ENCODE assay signal across 9 cellular contexts in the genomic region with DNA sequence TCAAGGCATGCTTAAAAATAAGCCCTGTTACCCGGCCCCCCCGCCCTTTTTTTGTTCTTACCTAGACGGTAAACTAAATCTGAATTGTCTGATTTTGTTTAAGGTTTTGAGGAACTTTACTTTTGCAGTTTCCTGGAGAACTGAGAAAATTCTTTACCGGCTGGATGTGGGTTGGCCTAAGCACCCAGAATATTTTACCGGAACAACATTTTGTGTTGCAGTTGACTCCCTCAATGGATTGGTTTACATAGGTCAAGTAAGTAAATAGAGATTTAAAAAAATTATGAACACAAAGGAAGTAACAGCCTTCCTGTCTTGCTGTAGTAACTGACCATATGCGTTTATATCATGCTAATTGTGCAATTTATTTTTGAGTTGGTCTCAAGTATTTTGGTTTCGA. TPM values are rescaled to one million over a fixed set of nuclear protein-coding genes. Genes with fewer than 3 reads are reported as not detected.
DNase-seq lines count a peak whose midpoint lies in the region; ATAC-seq and FAIRE-seq lines count a peak whose summit lies in the region.
"Had no signal": no experiment of that assay in that cellular context is flagged by ENCODE, and none has a peak within 500 bp of the region (broad histone marks: within the 10 kb centered on the region; RNA-seq: fewer than 3 reads in every experiment).

No MANE protein-coding gene starts in this region.

- H3K4me3 ChIP-seq in SK-N-MC (peak overlapping the region; percentile 87), small intestine (ENCODE audit: low read depth in 1 of 2, low read length in 2 of 2) (peak overlapping the region; percentile 90 to 99)

- 7 to 14% (median 9%) methylated on average over 7 of the region's 7 CpGs for WGBS in small intestine, 3 donors

- peaks cover 0 to 2% of the 10 kb centered on the region in 2 donors for H3K4me1 ChIP-seq in small intestine (ENCODE audit: control insufficient read depth in 2 of 2, insufficient read depth in 1 of 2, low read depth in 1 of 2, low read length in 1 of 2)

- ATAC-seq in HG02588 (IDR thresholded peaks at IDR 0.05; ENCODE audit: unreplicated experiment) (no peak), HG02981 (IDR thresholded peaks at IDR 0.05; ENCODE audit: unreplicated experiment) (no peak)

- DNase-seq in DMS 273 (lab: John Stamatoyannopoulos, UW; ENCODE audit: unreplicated experiment): peak; percentile 17
- DNase-seq in DMS 273 treated with DMSO at 0.1 percent for 48 hours (lab: John Stamatoyannopoulos, UW): no peak
- DNase-seq in SK-N-MC (ENCODE audit: low read depth, low spot score): no peak
- DNase-seq in fibroblast of peridontal ligament (ENCODE audit: extremely low read depth): peak; percentile 10
- DNase-seq in small intestine: no peak
- no peak for DNase-seq in NCI-H2171 (lab: John Stamatoyannopoulos, UW)
- DNase-seq: 8988T had no signal

- peak overlapping the region; percentile 78; the same call in 1 of the 2 replicates for H3K27ac ChIP-seq in SK-N-MC
- H3K27ac ChIP-seq in small intestine (ENCODE audit: low read depth in 1 of 2, low read length in 1 of 2): peak overlapping the region in 1 of 2 donors; percentile 92

- no peak for FAIRE-seq in small intestine (lab: Jason Lieb, UNC)

- no peaks in the 10 kb centered on the region for H3K27me3 ChIP-seq in small intestine (ENCODE audit: control insufficient read depth in 2 of 2, insufficient read depth in 2 of 2, low read length in 2 of 2)

- H3K36me3 ChIP-seq in SK-N-MC (ENCODE audit: insufficient read depth, low read length) (peaks cover 20% of the 10 kb centered on the region), small intestine (ENCODE audit: control insufficient read depth in 2 of 2, insufficient read depth in 2 of 2, low read length in 2 of 2) (no peaks in the 10 kb centered on the region)

- H3K9ac ChIP-seq in SK-N-MC (ENCODE audit: insufficient read length): peak overlapping the region; percentile 93

- no peaks in the 10 kb centered on the region for H3K9me3 ChIP-seq in SK-N-MC (ENCODE audit: low read depth, low read length)
- no peaks in the 10 kb centered on the region for H3K9me3 ChIP-seq in small intestine (ENCODE audit: control insufficient read depth, low read depth)

RNA-seq across cellular contexts. Expression of a gene that starts 0.8 kb away (rescaled TPM):
- 1 to 10 TPM; 2.4 to 7.2 (median 5.4) TPM for polyA plus RNA-seq in small intestine

RNA-seq across cellular contexts. Expression of a gene that starts 1.1 kb away (rescaled TPM):
- polyA plus RNA-seq in small intestine: 10 to 100 TPM in 2 of 3 donors, 1 to 10 TPM in 1; 7.6 to 16.1 (median 13.8) TPM

RNA-seq across cellular contexts. Expression of a gene that starts 48.4 kb away (rescaled TPM):
- not detected for polyA plus RNA-seq in small intestine

Comparison
In these comparisons a context has a peak if more than half of its experiments do, and no peak if none do; other contexts are left out.
1. DNase-seq: peak in DMS 273 (single experiment) and fibroblast of peridontal ligament (single experiment); none in DMS 273 treated with DMSO at 0.1 percent for 48 hours (single experiment), SK-N-MC (single experiment), small intestine (single experiment) and NCI-H2171 (single experiment).